1 cellular context compared by ENCODE assay signal in genomic region chr2:130355578-130356431, GRCh38.
TF ChIP-seq lines count a peak whose summit lies in the region.

TSS of gene PTPN18 (plus strand) at chr2:130356056. CDS start at chr2:130356108, 52 bp downstream.

TF ChIP-seq in GM12878, 131 proteins besides CTCF, POLR2A, EP300 and RAD21 (continued from another document):
- TF ChIP-seq SPI1 (IDR thresholded peaks at IDR 0.05; ENCODE audit: borderline replicate concordance, insufficient read depth, low read depth, low read length): peak; percentile 44; the same call in 1 of the 2 replicates
- peak; percentile 83 for TF ChIP-seq LARP7 (IDR thresholded peaks at IDR 0.05)
- TF ChIP-seq BRCA1 (IDR thresholded peaks at IDR 0.05; ENCODE audit: low read depth, low read length): no peak
- TF ChIP-seq MYC (IDR thresholded peaks at IDR 0.05; ENCODE audit: insufficient read depth, insufficient read length, insufficient replicate concordance, low read length, severe bottlenecking): peak; percentile 34
- TF ChIP-seq DPF2 (IDR thresholded peaks at IDR 0.05): peak; percentile 59; the same call in 1 of the 2 replicates
- 0 out of 2 replicates have a peak, but pooled peaks have one; percentile 50 for TF ChIP-seq ZNF687 (IDR thresholded peaks at IDR 0.05)
- 0 out of 2 replicates have a peak, but pooled peaks have one; percentile 46 for TF ChIP-seq NFXL1 (IDR thresholded peaks at IDR 0.05; ENCODE audit: borderline replicate concordance)
- TF ChIP-seq, protein P1, sequence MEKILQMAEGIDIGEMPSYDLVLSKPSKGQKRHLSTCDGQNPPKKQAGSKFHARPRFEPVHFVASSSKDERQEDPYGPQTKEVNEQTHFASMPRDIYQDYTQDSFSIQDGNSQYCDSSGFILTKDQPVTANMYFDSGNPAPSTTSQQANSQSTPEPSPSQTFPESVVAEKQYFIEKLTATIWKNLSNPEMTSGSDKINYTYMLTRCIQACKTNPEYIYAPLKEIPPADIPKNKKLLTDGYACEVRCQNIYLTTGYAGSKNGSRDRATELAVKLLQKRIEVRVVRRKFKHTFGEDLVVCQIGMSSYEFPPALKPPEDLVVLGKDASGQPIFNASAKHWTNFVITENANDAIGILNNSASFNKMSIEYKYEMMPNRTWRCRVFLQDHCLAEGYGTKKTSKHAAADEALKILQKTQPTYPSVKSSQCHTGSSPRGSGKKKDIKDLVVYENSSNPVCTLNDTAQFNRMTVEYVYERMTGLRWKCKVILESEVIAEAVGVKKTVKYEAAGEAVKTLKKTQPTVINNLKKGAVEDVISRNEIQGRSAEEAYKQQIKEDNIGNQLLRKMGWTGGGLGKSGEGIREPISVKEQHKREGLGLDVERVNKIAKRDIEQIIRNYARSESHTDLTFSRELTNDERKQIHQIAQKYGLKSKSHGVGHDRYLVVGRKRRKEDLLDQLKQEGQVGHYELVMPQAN (conservative IDR thresholded peaks at IDR 0.05): 0 out of 2 replicates have a peak, but pooled peaks have one; percentile 53
- TF ChIP-seq BHLHE40 (IDR thresholded peaks at IDR 0.05; ENCODE audit: borderline replicate concordance in 1 of 2, low read depth in 2 of 2, low read length in 1 of 2): peak in 1 of 2 experiments; percentile 35; a peak in 1 of 4 replicates
- TF ChIP-seq, protein P2, sequence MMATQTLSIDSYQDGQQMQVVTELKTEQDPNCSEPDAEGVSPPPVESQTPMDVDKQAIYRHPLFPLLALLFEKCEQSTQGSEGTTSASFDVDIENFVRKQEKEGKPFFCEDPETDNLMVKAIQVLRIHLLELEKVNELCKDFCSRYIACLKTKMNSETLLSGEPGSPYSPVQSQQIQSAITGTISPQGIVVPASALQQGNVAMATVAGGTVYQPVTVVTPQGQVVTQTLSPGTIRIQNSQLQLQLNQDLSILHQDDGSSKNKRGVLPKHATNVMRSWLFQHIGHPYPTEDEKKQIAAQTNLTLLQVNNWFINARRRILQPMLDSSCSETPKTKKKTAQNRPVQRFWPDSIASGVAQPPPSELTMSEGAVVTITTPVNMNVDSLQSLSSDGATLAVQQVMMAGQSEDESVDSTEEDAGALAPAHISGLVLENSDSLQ (IDR thresholded peaks at IDR 0.05): peak; percentile 59
- peak; percentile 70 for TF ChIP-seq BACH1 (IDR thresholded peaks at IDR 0.05; ENCODE audit: borderline replicate concordance)
- peak; percentile 48; the same call in 1 of the 2 replicates for TF ChIP-seq POLR2AphosphoS5 (IDR thresholded peaks at IDR 0.05; ENCODE audit: low read length)
- 0 out of 2 replicates have a peak, but pooled peaks have one; percentile 23 for TF ChIP-seq ZSCAN29 (IDR thresholded peaks at IDR 0.05)
- 0 out of 2 replicates have a peak, but pooled peaks have one; percentile 41 for TF ChIP-seq MXI1 (IDR thresholded peaks at IDR 0.05; ENCODE audit: low read depth, low read length)
- no peak for TF ChIP-seq FOS (IDR thresholded peaks at IDR 0.05; ENCODE audit: borderline replicate concordance, extremely low read depth, insufficient read length)
- TF ChIP-seq SKIL (IDR thresholded peaks at IDR 0.05; ENCODE audit: low read depth, poor library complexity, severe bottlenecking): no peak
- peak; percentile 73 for TF ChIP-seq YY1 (IDR thresholded peaks at IDR 0.05; ENCODE audit: low read depth, low read length)
- peak; percentile 18; the same call in 1 of the 2 replicates for TF ChIP-seq SIN3A (IDR thresholded peaks at IDR 0.05; ENCODE audit: low read depth, low read length)
